11 cellular contexts compared by ENCODE assay signal in the genomic region with DNA sequence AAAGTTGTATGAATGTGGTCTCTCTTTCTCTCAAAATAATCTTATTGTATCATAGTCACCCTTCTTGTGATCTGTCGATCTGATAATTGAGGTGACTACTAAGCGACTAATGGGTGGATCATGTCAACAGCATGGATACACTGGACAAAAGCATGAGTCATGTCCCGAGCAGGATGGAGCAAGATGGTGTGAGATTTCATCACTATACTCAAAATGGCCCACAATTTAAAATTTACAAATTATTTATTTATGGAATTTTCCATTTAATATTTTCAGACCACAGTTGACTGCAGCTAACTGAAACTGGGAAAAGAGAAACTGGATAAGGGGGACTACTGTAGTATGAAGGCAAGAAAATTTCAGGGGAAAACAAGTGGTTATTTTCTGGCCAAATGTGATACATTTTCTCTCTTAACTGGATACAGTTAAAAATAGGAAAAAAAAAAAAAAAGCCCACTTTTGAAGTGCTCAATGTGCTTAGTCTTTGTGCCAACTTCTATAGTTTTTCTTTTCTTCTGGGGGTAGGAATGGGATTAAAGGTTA. TPM values are rescaled to one million over a fixed set of nuclear protein-coding genes. Genes with fewer than 3 reads are reported as not detected.
DNase-seq lines count a peak whose midpoint lies in the region; ATAC-seq, FAIRE-seq and TF ChIP-seq lines count a peak whose summit lies in the region.
"Had no signal": no experiment of that assay in that cellular context is flagged by ENCODE, and none has a peak within 500 bp of the region (broad histone marks: within the 10 kb centered on the region; RNA-seq: fewer than 3 reads in every experiment).

No MANE protein-coding gene starts in this region.

- H3K4me1 ChIP-seq in Panc1 (ENCODE audit: control insufficient read depth, insufficient read depth, low read length) (no peaks in the 10 kb centered on the region; the same call in 1 of the 2 replicates), MM.1S (ENCODE audit: low read length) (peaks cover 20% of the 10 kb centered on the region)

- in situ Hi-C loops in Panc1 (cut with HindIII; ENCODE audit: low pct_unique_long_range_greater_than_20kb, low sequenced_read_pairs), result no loop called here

- H3K27me3 ChIP-seq in Panc1 (ENCODE audit: control insufficient read depth, insufficient read depth, low read length) (no peaks in the 10 kb centered on the region), MM.1S (replicated peaks; ENCODE audit: insufficient read depth, low read length) (no peaks in the 10 kb centered on the region)

- TF ChIP-seq CTCF in Panc1 (IDR thresholded peaks at IDR 0.05) (no peak), fibroblast of mammary gland (conservative IDR thresholded peaks at IDR 0.05; ENCODE audit: control insufficient read depth, insufficient read depth, low read depth, low read length) (no peak), MM.1S (IDR thresholded peaks at IDR 0.05; ENCODE audit: low read length) (no peak)

- H3K9me3 ChIP-seq in Panc1 (ENCODE audit: control insufficient read depth, insufficient read depth, low read depth, low read length) (no peaks in the 10 kb centered on the region), MM.1S (replicated peaks; ENCODE audit: insufficient read depth, low read length) (no peaks in the 10 kb centered on the region)

- 0 out of 2 replicates have a peak, but pooled peaks cover 3% of the 10 kb centered on the region for H3K79me2 ChIP-seq in MM.1S (ENCODE audit: low read length)

- H3K9ac ChIP-seq in MM.1S (ENCODE audit: low read length), result no peak overlapping the region

- no peak overlapping the region for H3K4me2 ChIP-seq in MM.1S (ENCODE audit: low read depth, low read length)

- H3K27ac ChIP-seq in Panc1 (ENCODE audit: low read length) (peak overlapping the region; percentile 17; the same call in 1 of the 2 replicates), MM.1S (ENCODE audit: low read length) (no peak overlapping the region)

- no peaks in the 10 kb centered on the region for H4K20me1 ChIP-seq in MM.1S (ENCODE audit: insufficient read depth, low read length)

- intact Hi-C loops in Panc1 (cut with micrococcal nuclease; ENCODE audit: unreplicated experiment), result no loop called here

- H3K9me2 ChIP-seq in MM.1S (replicated peaks; ENCODE audit: insufficient read depth, low read length), result no peaks in the 10 kb centered on the region

- BruUV-seq in Panc1 (replicated peaks; lab: Mats Ljungman, UMichigan), result no TSS peak

- no peak overlapping the region for H3K4me3 ChIP-seq in Panc1 (ENCODE audit: low read depth in 2 of 2, low read length in 2 of 2)
- H3K4me3 ChIP-seq in fibroblast of mammary gland (ENCODE audit: control insufficient read depth, low read depth, low read length), result no peak overlapping the region
- H3K4me3 ChIP-seq in MM.1S (ENCODE audit: low read length), result no peak overlapping the region

- peak; percentile 19 for DNase-seq in stimulated activated CD4-positive, alpha-beta T cell treated with anti-CD3 and anti-CD28 coated beads, Interleukin-15, amount 100 ng/mL, for 24 hours
- no peak for DNase-seq in stimulated activated CD4-positive, alpha-beta T cell treated with anti-CD3 and anti-CD28 coated beads, Interleukin-4, amount 100 ng/mL, for 24 hours
- DNase-seq in Panc1 (ENCODE audit: low read depth, low spot score) (peak; percentile 66), fibroblast of mammary gland (ENCODE audit: low read depth) (peak; percentile 97), urothelium cell line (ENCODE audit: low spot score) (peak; percentile 61), MM.1S (no peak), NCI-H524 treated with DMSO at 0.1 percent for 48 hours (lab: John Stamatoyannopoulos, UW) (no peak)
- DNase-seq: NCI-H1417, T1000 had no signal

- FAIRE-seq in urothelium cell line (lab: Jason Lieb, UNC), result no peak
- FAIRE-seq: H1 had no signal

- H3K36me3 ChIP-seq in Panc1 (ENCODE audit: control insufficient read depth, insufficient read depth, low read length), result no peaks in the 10 kb centered on the region
- H3K36me3 ChIP-seq in MM.1S (replicated peaks; ENCODE audit: insufficient read depth, low read length), result no peaks in the 10 kb centered on the region

- ATAC-seq in Panc1 (peak; percentile 78; the same call in 1 of the 2 replicates), HG03025 (IDR thresholded peaks at IDR 0.05; ENCODE audit: low FRiP score, unreplicated experiment) (no peak)

- CTCF ChIA-PET in Panc1 (lab: Charles Lee), result no interaction called here

- H2AFZ ChIP-seq in MM.1S (ENCODE audit: low read length), result no peak overlapping the region

- no peaks in the 10 kb centered on the region for H3F3A ChIP-seq in MM.1S (ENCODE audit: insufficient read depth, low read length)

- POLR2A ChIA-PET in Panc1 (lab: Charles Lee), result no interaction called here

RNA-seq across cellular contexts. Expression of a gene that starts 25.3 kb away (rescaled TPM):
- 0.90 TPM for total RNA-seq in Panc1 (2021; ENCODE audit: unreplicated experiment)
- 0.47 TPM for polyA plus RNA-seq in Panc1 (2012; ENCODE audit: insufficient read length)

Comparison
In these comparisons a context has a peak if more than half of its experiments do, and no peak if none do; other contexts are left out.
1. DNase-seq: peak in stimulated activated CD4-positive, alpha-beta T cell treated with anti-CD3 and anti-CD28 coated beads, Interleukin-15, amount 100 ng/mL, for 24 hours (single experiment), Panc1 (single experiment), fibroblast of mammary gland (single experiment) and urothelium cell line (single experiment); none in stimulated activated CD4-positive, alpha-beta T cell treated with anti-CD3 and anti-CD28 coated beads, Interleukin-4, amount 100 ng/mL, for 24 hours (single experiment), MM.1S (single experiment) and NCI-H524 treated with DMSO at 0.1 percent for 48 hours (single experiment).